ENCODE assay signal across 10 cellular contexts in genomic region chr3:194584866-194585265, GRCh38. TPM values are rescaled to one million over a fixed set of nuclear protein-coding genes. Genes with fewer than 3 reads are reported as not detected.
DNase-seq lines count a peak whose midpoint lies in the region; ATAC-seq, FAIRE-seq and TF ChIP-seq lines count a peak whose summit lies in the region.
"Had no signal": no experiment of that assay in that cellular context is flagged by ENCODE, and none has a peak within 500 bp of the region (broad histone marks: within the 10 kb centered on the region; RNA-seq: fewer than 3 reads in every experiment).

No MANE protein-coding gene starts in this region.

- no peaks in the 10 kb centered on the region for H3F3A ChIP-seq in MM.1S (ENCODE audit: insufficient read depth, low read length)

- no peak for ATAC-seq in naive thymus-derived CD4-positive, alpha-beta T cell
- ATAC-seq in HG03442 (IDR thresholded peaks at IDR 0.05; ENCODE audit: unreplicated experiment) (no peak), GM19351 (IDR thresholded peaks at IDR 0.05; ENCODE audit: unreplicated experiment) (no peak)

- peak overlapping the region; percentile 81 for H3K4me2 ChIP-seq in MM.1S (ENCODE audit: low read depth, low read length)

- peaks cover 15 to 19% (median 17%) of the 10 kb centered on the region in 3 donors for H3K4me1 Mint-ChIP-seq in CD8-positive, alpha-beta memory T cell
- H3K4me1 Mint-ChIP-seq in naive thymus-derived CD4-positive, alpha-beta T cell, result peaks cover 8 to 30% (median 12%) of the 10 kb centered on the region in 7 donors

- CTCF ChIA-PET in CD8-positive, alpha-beta memory T cell (lab: Charles Lee), result interaction anchor here (1.0 to 1.2 kb wide), 2 partner anchors 8 to 87 kb away, joined by 3 read pairs; partner anchors contain the start of gene LSG1
- CTCF ChIA-PET in naive thymus-derived CD4-positive, alpha-beta T cell (lab: Charles Lee), result no interaction called here

- TF ChIP-seq CTCF in MM.1S (IDR thresholded peaks at IDR 0.05; ENCODE audit: low read length), result no peak
- TF ChIP-seq CTCF in bronchial epithelial cell (IDR thresholded peaks at IDR 0.05; ENCODE audit: insufficient read depth, low read length, severe bottlenecking), result no peak

- peak overlapping the region; percentile 43 to 95 (median 83) for H3K27ac Mint-ChIP-seq in CD8-positive, alpha-beta memory T cell
- H3K27ac Mint-ChIP-seq in naive thymus-derived CD4-positive, alpha-beta T cell, result peak overlapping the region; percentile 16 to 99 (median 71)

- POLR2A ChIA-PET in CD8-positive, alpha-beta memory T cell (lab: Charles Lee), result interaction anchor here (1.9 kb wide), 1 partner anchor 188 kb away, joined by 7 read pairs; no protein-coding TSS in a partner anchor
- POLR2A ChIA-PET in naive thymus-derived CD4-positive, alpha-beta T cell (lab: Charles Lee), result interaction anchor here (1.0 to 2.6 kb wide), 6 partner anchors 9 to 189 kb away, joined by 3 to 17 read pairs (median 6); partner anchors contain the start of gene LSG1

- intact Hi-C loops in naive thymus-derived CD4-positive, alpha-beta T cell (cut with micrococcal nuclease), result loop anchor here (1.0 to 10.0 kb wide), 9 partner anchors 9 to 993 kb away; partner anchors contain the start of genes GP5 (in 2 of the 2), LSG1 (in 2 of the 2), ATP13A3 (in 1 of the 2) and HES1 (in 1 of the 2)

- H3K27me3 Mint-ChIP-seq in CD8-positive, alpha-beta memory T cell, result no peaks in the 10 kb centered on the region
- no peaks in the 10 kb centered on the region for H3K27me3 Mint-ChIP-seq in naive thymus-derived CD4-positive, alpha-beta T cell

- H3K4me1 ChIP-seq in CD8-positive, alpha-beta memory T cell (ENCODE audit: insufficient read depth, low read length), result peaks cover 13% of the 10 kb centered on the region
- H3K4me1 ChIP-seq in MM.1S (ENCODE audit: low read length) (peaks cover 10% of the 10 kb centered on the region; the same call in 1 of the 2 replicates), HAP-1 (peaks cover 13% of the 10 kb centered on the region)
- H3K4me1 ChIP-seq in naive thymus-derived CD4-positive, alpha-beta T cell (ENCODE audit: control insufficient read depth in 2 of 2, insufficient read depth in 2 of 2, low read length in 2 of 2), result peaks cover 8 to 11% of the 10 kb centered on the region in 2 donors

- H3K4me3 ChIP-seq in CD8-positive, alpha-beta memory T cell (ENCODE audit: low read length), result peak overlapping the region; percentile 89
- H3K4me3 ChIP-seq in MM.1S (ENCODE audit: low read length) (peak overlapping the region; percentile 88; the same call in 1 of the 2 replicates), bronchial epithelial cell (ENCODE audit: low read depth, low read length) (no peak overlapping the region), HAP-1 (no peak overlapping the region)
- H3K4me3 ChIP-seq in naive thymus-derived CD4-positive, alpha-beta T cell (ENCODE audit: low read length), result no peak overlapping the region

- no peaks in the 10 kb centered on the region for H3K9me2 ChIP-seq in MM.1S (replicated peaks; ENCODE audit: insufficient read depth, low read length)

- peak overlapping the region; percentile 70 to 96 (median 92) for H3K4me3 Mint-ChIP-seq in CD8-positive, alpha-beta memory T cell
- peak overlapping the region; percentile 32 to 96 (median 73) for H3K4me3 Mint-ChIP-seq in naive thymus-derived CD4-positive, alpha-beta T cell

- in situ Hi-C loops in HAP-1 (cut with MboI; ENCODE audit: low sequenced_read_pairs), result loop anchor here (5.0 to 10.0 kb wide), 2 partner anchors 103 to 250 kb away; no protein-coding TSS in a partner anchor

- no peaks in the 10 kb centered on the region for H3K36me3 ChIP-seq in CD8-positive, alpha-beta memory T cell (ENCODE audit: insufficient read depth, low read length)
- no peaks in the 10 kb centered on the region for H3K36me3 ChIP-seq in MM.1S (replicated peaks; ENCODE audit: insufficient read depth, low read length)
- H3K36me3 ChIP-seq in bronchial epithelial cell (ENCODE audit: control insufficient read depth, insufficient read depth, low read length), result peaks cover 6% of the 10 kb centered on the region
- no peaks in the 10 kb centered on the region for H3K36me3 ChIP-seq in naive thymus-derived CD4-positive, alpha-beta T cell (ENCODE audit: control insufficient read depth in 2 of 3, insufficient read depth in 3 of 3, low read length in 3 of 3)
- H3K36me3 ChIP-seq in HAP-1 (replicated peaks), result 0 out of 2 replicates have a peak, but pooled peaks cover 4% of the 10 kb centered on the region

- peaks cover 12% of the 10 kb centered on the region for H3K79me2 ChIP-seq in MM.1S (ENCODE audit: low read length)

- no peak for FAIRE-seq in bronchial epithelial cell (lab: Jason Lieb, UNC)

- H3K27ac ChIP-seq in CD8-positive, alpha-beta memory T cell (ENCODE audit: low read depth, low read length), result no peak overlapping the region
- H3K27ac ChIP-seq in MM.1S (ENCODE audit: low read length), result no peak overlapping the region
- no peak overlapping the region for H3K27ac ChIP-seq in naive thymus-derived CD4-positive, alpha-beta T cell (ENCODE audit: low read depth, low read length)

- H3K9me3 Mint-ChIP-seq in CD8-positive, alpha-beta memory T cell, result peaks cover 0 to 8% (median 4%) of the 10 kb centered on the region in 5 donors
- H3K9me3 Mint-ChIP-seq in naive thymus-derived CD4-positive, alpha-beta T cell, result peaks cover 2 to 46% (median 15%) of the 10 kb centered on the region in 11 donors

- peaks cover 0 to 12% (median 3%) of the 10 kb centered on the region in 3 donors for H3K36me3 Mint-ChIP-seq in CD8-positive, alpha-beta memory T cell
- peaks cover 7 to 27% (median 15%) of the 10 kb centered on the region in 5 donors for H3K36me3 Mint-ChIP-seq in naive thymus-derived CD4-positive, alpha-beta T cell

- H3K9me3 ChIP-seq in CD8-positive, alpha-beta memory T cell (ENCODE audit: low read length), result no peaks in the 10 kb centered on the region
- H3K9me3 ChIP-seq in MM.1S (replicated peaks; ENCODE audit: insufficient read depth, low read length) (no peaks in the 10 kb centered on the region), HAP-1 (peaks cover 3% of the 10 kb centered on the region; the same call in 1 of the 2 replicates)
- H3K9me3 ChIP-seq in naive thymus-derived CD4-positive, alpha-beta T cell (ENCODE audit: control insufficient read depth in 2 of 3, low read length in 3 of 3), result peaks cover 0 to 10% (median 0%) of the 10 kb centered on the region in 3 experiments
- H3K9me3 ChIP-seq: body of pancreas had no signal

- no peak overlapping the region; the same call in 1 of the 2 replicates for H3K9ac ChIP-seq in MM.1S (ENCODE audit: low read length)

- no peak overlapping the region for H2AFZ ChIP-seq in MM.1S (ENCODE audit: low read length)

- no peaks in the 10 kb centered on the region for H4K20me1 ChIP-seq in MM.1S (ENCODE audit: insufficient read depth, low read length)

- DNase-seq in CD8-positive, alpha-beta memory T cell, result no peak
- DNase-seq in MM.1S (no peak), bronchial epithelial cell (ENCODE audit: low read depth) (peak; percentile 48), H4 (ENCODE audit: low spot score) (no peak), HAP-1 (ENCODE audit: low spot score in 2 of 2) (no peak)
- no peak for DNase-seq in naive thymus-derived CD4-positive, alpha-beta T cell
- DNase-seq: body of pancreas, NCI-H1436 treated with DMSO at 0.1 percent for 48 hours had no signal

- H3K27me3 ChIP-seq in CD8-positive, alpha-beta memory T cell (ENCODE audit: insufficient read depth, low read length, poor library complexity, severe bottlenecking), result no peaks in the 10 kb centered on the region
- H3K27me3 ChIP-seq in MM.1S (replicated peaks; ENCODE audit: insufficient read depth, low read length), result no peaks in the 10 kb centered on the region
- no peaks in the 10 kb centered on the region for H3K27me3 ChIP-seq in bronchial epithelial cell (ENCODE audit: control insufficient read depth, insufficient read depth, low read length)
- no peaks in the 10 kb centered on the region for H3K27me3 ChIP-seq in naive thymus-derived CD4-positive, alpha-beta T cell (ENCODE audit: control insufficient read depth in 2 of 2, insufficient read depth in 2 of 2, low read length in 2 of 2)
- no peaks in the 10 kb centered on the region for H3K27me3 ChIP-seq in HAP-1 (ENCODE audit: low read depth)
- H3K27me3 ChIP-seq: body of pancreas had no signal

RNA-seq across cellular contexts. Expression of gene TMEM44, which starts 48.4 kb away (rescaled TPM):
- 1 to 10 TPM; 3.0 to 5.7 TPM for total RNA-seq in CD8-positive, alpha-beta memory T cell
- polyA plus RNA-seq in CD8-positive, alpha-beta memory T cell, result 2.6 TPM
- total RNA-seq in bronchial epithelial cell, result 8.4 and 9.0 TPM in 2 replicates
- 1 to 10 TPM in 4 of 5 experiments, under 1 TPM in 1; 0.86 to 2.6 (median 1.4) TPM for total RNA-seq in naive thymus-derived CD4-positive, alpha-beta T cell
- polyA plus RNA-seq in naive thymus-derived CD4-positive, alpha-beta T cell, result under 1 TPM; 0.33 to 0.37 TPM
- total RNA-seq in H4 (2014; rRNA removed; shearing (Covaris generic)), result 6.6 and 8.4 TPM in 2 replicates

Comparison
In these comparisons a context has a peak if more than half of its experiments do, and no peak if none do; other contexts are left out.
1. H3K4me3 ChIP-seq: peak in CD8-positive, alpha-beta memory T cell (single experiment) and MM.1S (single experiment); none in bronchial epithelial cell (single experiment), naive thymus-derived CD4-positive, alpha-beta T cell (single experiment) and HAP-1 (single experiment).